ENCODE assay signal across 37 cellular contexts in the genomic region with DNA sequence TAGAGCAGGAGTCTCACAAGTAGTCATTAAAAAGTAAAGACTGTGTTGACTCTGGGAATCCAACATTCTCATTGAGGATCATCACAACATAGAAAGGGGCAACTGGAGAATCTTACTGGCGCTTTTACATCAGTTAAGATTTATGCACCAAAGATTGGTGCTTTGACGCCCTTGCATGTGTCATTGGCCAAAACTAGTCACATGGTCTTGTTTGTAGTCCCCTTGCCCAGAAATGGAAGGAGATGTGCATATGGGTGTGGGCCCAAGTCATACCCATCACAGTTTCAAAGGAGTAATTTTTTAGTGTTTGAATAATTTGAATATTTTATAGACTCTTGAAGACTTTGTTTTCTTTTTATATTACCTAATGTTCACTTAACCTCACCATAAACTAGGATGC.
"Had no signal": no experiment of that assay in that cellular context is flagged by ENCODE, and none has a peak within 500 bp of the region (broad histone marks: within the 10 kb centered on the region; RNA-seq: fewer than 3 reads in every experiment).

No MANE protein-coding gene starts in this region.

- H3K9me3 ChIP-seq: ascending aorta had no signal

- H3K4me3 ChIP-seq: ascending aorta, cardiac muscle cell had no signal

- H3K27ac Mint-ChIP-seq: activated B cell treated with CpG ODN at 0.5 μM for 24 hours; activated CD4-positive, alpha-beta memory T cell treated with anti-CD3 and anti-CD28 coated beads for 36 hours; activated CD4-positive, alpha-beta T cell treated with anti-CD3 and anti-CD28 coated beads, Interleukin-2, amount 10 ng/mL, durations not matched to agents 24 days and 14 days; activated CD8-positive, alpha-beta T cell treated with anti-CD3 and anti-CD28 coated beads for 36 hours; activated naive CD4-positive, alpha-beta T cell treated with anti-CD3 and anti-CD28 coated beads for 36 hours; activated naive CD4-positive, alpha-beta T cell treated with anti-CD3 and anti-CD28 coated beads, Interleukin-2, amount 50 U/mL, for 72 hours; activated naive CD8-positive, alpha-beta T cell treated with anti-CD3 and anti-CD28 coated beads for 36 hours; activated T-cell treated with anti-CD3 and anti-CD28 coated beads, Interleukin-2, amount 50 U/mL, for 72 hours; activated T-helper 1 cell treated with anti-CD3 and anti-CD28 coated beads, Interleukin-12 subunit alpha, Interleukin-12 subunit beta, Interleukin-2, Interleukin-4 antibody, amounts not matched to agents 30 ng/mL and 10 ng/mL and 1 ng/mL, durations not matched to agents 14 hours and 24 hours and 36 hours; activated T-helper 17 cell treated with anti-CD3 and anti-CD28 coated beads, Interleukin-2, amount 50 U/mL, for 72 hours; brain; T-helper 1 cell treated with Interleukin-12 subunit alpha and Interleukin-12 subunit beta and Interleukin-4 antibody, amounts not matched to agents 30 μg/mL and 1 μg/mL, for 36 hours; T-helper 2 cell treated with Interferon-gamma antibody and Interleukin-4, amounts not matched to agents 5 μg/mL and 100 μg/mL, for 36 hours had no signal

- H3K27ac ChIP-seq: ascending aorta, cardiac muscle cell, WERI-Rb-1 had no signal

- H3K4me1 ChIP-seq: ascending aorta had no signal

- FAIRE-seq: bronchial epithelial cell, colon, TTC549 had no signal

- H3K9me3 Mint-ChIP-seq: activated B cell treated with CpG ODN at 0.5 μM for 24 hours; activated CD4-positive, alpha-beta T cell treated with anti-CD3 and anti-CD28 coated beads, Interleukin-2, amount 10 ng/mL, durations not matched to agents 24 days and 14 days; activated CD8-positive, alpha-beta T cell treated with anti-CD3 and anti-CD28 coated beads for 36 hours; activated T-helper 1 cell treated with anti-CD3 and anti-CD28 coated beads, Interleukin-12 subunit alpha, Interleukin-12 subunit beta, Interleukin-2, Interleukin-4 antibody, amounts not matched to agents 30 ng/mL and 10 ng/mL and 1 ng/mL, durations not matched to agents 14 hours and 24 hours and 36 hours; brain had no signal

- ATAC-seq: activated CD8-positive, alpha-beta T cell treated with anti-CD3 and anti-CD28 coated beads for 36 hours; activated naive CD4-positive, alpha-beta T cell treated with anti-CD3 and anti-CD28 coated beads, Interleukin-2, amount 50 U/mL, for 72 hours; activated T-cell treated with anti-CD3 and anti-CD28 coated beads, Interleukin-2, amount 50 U/mL, for 4 hours; activated T-cell treated with anti-CD3 and anti-CD28 coated beads, Interleukin-2, amount 50 U/mL, for 72 hours; activated T-helper 17 cell treated with anti-CD3 and anti-CD28 coated beads, Interleukin-2, amount 50 U/mL, for 72 hours had no signal

- H3K27me3 ChIP-seq: ascending aorta, cardiac muscle cell had no signal

- H3K36me3 Mint-ChIP-seq: activated CD4-positive, alpha-beta memory T cell treated with anti-CD3 and anti-CD28 coated beads for 36 hours; activated naive CD4-positive, alpha-beta T cell treated with anti-CD3 and anti-CD28 coated beads, Interleukin-2, amount 50 U/mL, for 72 hours; activated naive CD8-positive, alpha-beta T cell treated with anti-CD3 and anti-CD28 coated beads for 36 hours; brain had no signal

- H3K27me3 Mint-ChIP-seq: activated B cell treated with CpG ODN at 0.5 μM for 24 hours; activated CD4-positive, alpha-beta memory T cell treated with anti-CD3 and anti-CD28 coated beads for 36 hours; activated CD4-positive, alpha-beta T cell treated with anti-CD3 and anti-CD28 coated beads, Interleukin-2, amount 10 ng/mL, durations not matched to agents 24 days and 14 days; activated CD8-positive, alpha-beta T cell treated with anti-CD3 and anti-CD28 coated beads for 36 hours; activated naive CD8-positive, alpha-beta T cell treated with anti-CD3 and anti-CD28 coated beads for 36 hours; activated T-helper 17 cell treated with anti-CD3 and anti-CD28 coated beads, Interleukin-2, amount 50 U/mL, for 72 hours; brain had no signal

- DNase-seq: activated B cell treated with CpG ODN at 0.5 μM for 24 hours; activated CD4-positive, alpha-beta memory T cell treated with anti-CD3 and anti-CD28 coated beads for 36 hours; activated CD4-positive, alpha-beta T cell treated with anti-CD3 and anti-CD28 coated beads for 4 hours; activated CD4-positive, alpha-beta T cell treated with anti-CD3 and anti-CD28 coated beads, Interleukin-2, amount 10 ng/mL, durations not matched to agents 24 days and 14 days; activated CD4-positive, alpha-beta T cell treated with anti-CD3 and anti-CD28 coated beads, Interleukin-2, amount 50 U/mL, for 1 hour; activated CD4-positive, alpha-beta T cell treated with anti-CD3 and anti-CD28 coated beads, Interleukin-2, amount 50 U/mL, for 4 hours; activated CD4-positive, CD25-positive, alpha-beta regulatory T cell treated with anti-CD3 and anti-CD28 coated beads, Interleukin-2, amount 50 U/mL, for 72 hours; activated CD8-positive, alpha-beta memory T cell treated with anti-CD3 and anti-CD28 coated beads, Interleukin-2, amount 50 U/mL, for 4 hours; activated CD8-positive, alpha-beta T cell treated with anti-CD3 and anti-CD28 coated beads for 36 hours; activated effector memory CD4-positive, alpha-beta T cell treated with anti-CD3 and anti-CD28 coated beads, Interleukin-2, amount 50 U/mL, for 16 hours; activated gamma-delta T cell treated with Interleukin-2 at 50 U/mL for 16 hours; activated naive CD4-positive, alpha-beta T cell; activated naive CD4-positive, alpha-beta T cell treated with anti-CD3 and anti-CD28 coated beads for 36 hours; activated naive CD4-positive, alpha-beta T cell treated with anti-CD3 and anti-CD28 coated beads, Interleukin-2, amount 50 U/mL, for 16 hours; activated naive CD8-positive, alpha-beta T cell treated with anti-CD3 and anti-CD28 coated beads for 36 hours; activated T-cell treated with anti-CD3 and anti-CD28 coated beads for 4 hours; activated T-cell treated with anti-CD3 and anti-CD28 coated beads, Interleukin-2, amount 50 U/mL, for 1 hour; activated T-cell treated with anti-CD3 and anti-CD28 coated beads, Interleukin-2, amount 50 U/mL, for 4 hours; activated T-cell treated with anti-CD3 and anti-CD28 coated beads, Interleukin-2, amount 50 U/mL, for 72 hours; amygdala; anterior cingulate cortex; central memory CD4-positive, alpha-beta T cell; T-helper 1 cell; T-helper 2 cell; T-helper 9 cell; WERI-Rb-1 had no signal

- H3K36me3 ChIP-seq: ascending aorta, cardiac muscle cell, WERI-Rb-1 had no signal

- H3K4me3 Mint-ChIP-seq: activated B cell treated with CpG ODN at 0.5 μM for 24 hours; activated CD4-positive, alpha-beta memory T cell treated with anti-CD3 and anti-CD28 coated beads for 36 hours; activated CD4-positive, alpha-beta T cell treated with anti-CD3 and anti-CD28 coated beads, Interleukin-2, amount 10 ng/mL, durations not matched to agents 24 days and 14 days; activated CD8-positive, alpha-beta T cell treated with anti-CD3 and anti-CD28 coated beads for 36 hours; activated naive CD4-positive, alpha-beta T cell treated with anti-CD3 and anti-CD28 coated beads for 36 hours; activated naive CD8-positive, alpha-beta T cell treated with anti-CD3 and anti-CD28 coated beads for 36 hours; activated T-cell treated with anti-CD3 and anti-CD28 coated beads, Interleukin-2, amount 50 U/mL, for 4 hours; activated T-cell treated with anti-CD3 and anti-CD28 coated beads, Interleukin-2, amount 50 U/mL, for 72 hours; activated T-helper 1 cell treated with anti-CD3 and anti-CD28 coated beads, Interleukin-12 subunit alpha, Interleukin-12 subunit beta, Interleukin-2, Interleukin-4 antibody, amounts not matched to agents 30 ng/mL and 10 ng/mL and 1 ng/mL, durations not matched to agents 14 hours and 24 hours and 36 hours; activated T-helper 17 cell treated with anti-CD3 and anti-CD28 coated beads, Interleukin-2, amount 50 U/mL, for 72 hours; brain; T-helper 1 cell treated with Interleukin-12 subunit alpha and Interleukin-12 subunit beta and Interleukin-4 antibody, amounts not matched to agents 30 μg/mL and 1 μg/mL, for 36 hours; T-helper 2 cell treated with Interferon-gamma antibody and Interleukin-4, amounts not matched to agents 5 μg/mL and 100 μg/mL, for 36 hours had no signal

- H3K4me1 Mint-ChIP-seq: activated B cell treated with CpG ODN at 0.5 μM for 24 hours; activated CD4-positive, alpha-beta T cell treated with anti-CD3 and anti-CD28 coated beads, Interleukin-2, amount 10 ng/mL, durations not matched to agents 24 days and 14 days; activated naive CD8-positive, alpha-beta T cell treated with anti-CD3 and anti-CD28 coated beads for 36 hours; activated T-helper 17 cell treated with anti-CD3 and anti-CD28 coated beads, Interleukin-2, amount 50 U/mL, for 72 hours had no signal
